Comparison of ENCODE assay signal across 1 cellular context in genomic region chr12:104600790-104601739, GRCh38.
TF ChIP-seq lines count a peak whose summit lies in the region.

No MANE protein-coding gene starts in this region.

TF ChIP-seq in K562, 482 proteins besides CTCF, POLR2A, EP300 and RAD21 (continues in another document):
- no peak for TF ChIP-seq POLR2G (IDR thresholded peaks at IDR 0.05; ENCODE audit: low read depth, low read length)
- no peak for TF ChIP-seq ZNF717 (CRISPR knock-in tag; IDR thresholded peaks at IDR 0.05)
- peak; percentile 49 for TF ChIP-seq PCBP2 (IDR thresholded peaks at IDR 0.05; ENCODE audit: low read depth, low read length, poor library complexity, severe bottlenecking)
- TF ChIP-seq HOXB6 (CRISPR knock-in tag; IDR thresholded peaks at IDR 0.05; ENCODE audit: borderline replicate concordance) = no peak
- TF ChIP-seq ATF7 (IDR thresholded peaks at IDR 0.05) = no peak
- no peak; the same call in 1 of the 2 replicates for TF ChIP-seq NFIC (IDR thresholded peaks at IDR 0.05)
- peak; percentile 20; the same call in 1 of the 2 replicates for TF ChIP-seq PTTG1 (tag; IDR thresholded peaks at IDR 0.05; ENCODE audit: low read depth)
- no peak for TF ChIP-seq RBM25 (IDR thresholded peaks at IDR 0.05; ENCODE audit: low read depth, low read length, severe bottlenecking)
- no peak for TF ChIP-seq C11orf30 (IDR thresholded peaks at IDR 0.05; ENCODE audit: low read depth)
- no peak for TF ChIP-seq POLR3A (IDR thresholded peaks at IDR 0.05; ENCODE audit: borderline replicate concordance, extremely low read depth, insufficient read depth, insufficient read length)
- peak; percentile 76 to 90; a peak in 3 of 4 replicates for TF ChIP-seq MLLT1 (IDR thresholded peaks at IDR 0.05)
- TF ChIP-seq, protein P1, sequence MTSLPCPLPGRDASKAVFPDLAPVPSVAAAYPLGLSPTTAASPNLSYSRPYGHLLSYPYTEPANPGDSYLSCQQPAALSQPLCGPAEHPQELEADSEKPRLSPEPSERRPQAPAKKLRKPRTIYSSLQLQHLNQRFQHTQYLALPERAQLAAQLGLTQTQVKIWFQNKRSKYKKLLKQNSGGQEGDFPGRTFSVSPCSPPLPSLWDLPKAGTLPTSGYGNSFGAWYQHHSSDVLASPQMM (CRISPR knock-in tag; IDR thresholded peaks at IDR 0.05) = no peak
- peak; percentile 25; the same call in 1 of the 2 replicates for TF ChIP-seq ZNF316 (IDR thresholded peaks at IDR 0.05)
- TF ChIP-seq MAFK (IDR thresholded peaks at IDR 0.05; ENCODE audit: low read length) = no peak
- TF ChIP-seq, protein P2, sequence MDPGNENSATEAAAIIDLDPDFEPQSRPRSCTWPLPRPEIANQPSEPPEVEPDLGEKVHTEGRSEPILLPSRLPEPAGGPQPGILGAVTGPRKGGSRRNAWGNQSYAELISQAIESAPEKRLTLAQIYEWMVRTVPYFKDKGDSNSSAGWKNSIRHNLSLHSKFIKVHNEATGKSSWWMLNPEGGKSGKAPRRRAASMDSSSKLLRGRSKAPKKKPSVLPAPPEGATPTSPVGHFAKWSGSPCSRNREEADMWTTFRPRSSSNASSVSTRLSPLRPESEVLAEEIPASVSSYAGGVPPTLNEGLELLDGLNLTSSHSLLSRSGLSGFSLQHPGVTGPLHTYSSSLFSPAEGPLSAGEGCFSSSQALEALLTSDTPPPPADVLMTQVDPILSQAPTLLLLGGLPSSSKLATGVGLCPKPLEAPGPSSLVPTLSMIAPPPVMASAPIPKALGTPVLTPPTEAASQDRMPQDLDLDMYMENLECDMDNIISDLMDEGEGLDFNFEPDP (CRISPR knock-in tag; IDR thresholded peaks at IDR 0.05) = no peak
- peak; percentile 64; the same call in 1 of the 2 replicates for TF ChIP-seq THRAP3 (IDR thresholded peaks at IDR 0.05; ENCODE audit: borderline replicate concordance)
- TF ChIP-seq SMARCA4 (IDR thresholded peaks at IDR 0.05) = peak; percentile 33; the same call in 1 of the 2 replicates
- TF ChIP-seq, protein P3, sequence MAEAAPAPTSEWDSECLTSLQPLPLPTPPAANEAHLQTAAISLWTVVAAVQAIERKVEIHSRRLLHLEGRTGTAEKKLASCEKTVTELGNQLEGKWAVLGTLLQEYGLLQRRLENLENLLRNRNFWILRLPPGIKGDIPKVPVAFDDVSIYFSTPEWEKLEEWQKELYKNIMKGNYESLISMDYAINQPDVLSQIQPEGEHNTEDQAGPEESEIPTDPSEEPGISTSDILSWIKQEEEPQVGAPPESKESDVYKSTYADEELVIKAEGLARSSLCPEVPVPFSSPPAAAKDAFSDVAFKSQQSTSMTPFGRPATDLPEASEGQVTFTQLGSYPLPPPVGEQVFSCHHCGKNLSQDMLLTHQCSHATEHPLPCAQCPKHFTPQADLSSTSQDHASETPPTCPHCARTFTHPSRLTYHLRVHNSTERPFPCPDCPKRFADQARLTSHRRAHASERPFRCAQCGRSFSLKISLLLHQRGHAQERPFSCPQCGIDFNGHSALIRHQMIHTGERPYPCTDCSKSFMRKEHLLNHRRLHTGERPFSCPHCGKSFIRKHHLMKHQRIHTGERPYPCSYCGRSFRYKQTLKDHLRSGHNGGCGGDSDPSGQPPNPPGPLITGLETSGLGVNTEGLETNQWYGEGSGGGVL (CRISPR knock-in tag; IDR thresholded peaks at IDR 0.05) = no peak
- TF ChIP-seq RBBP5 (IDR thresholded peaks at IDR 0.05; ENCODE audit: borderline replicate concordance, insufficient read depth, low read length, poor library complexity, severe bottlenecking) = no peak
- no peak for TF ChIP-seq KDM2B (CRISPR knock-in tag; IDR thresholded peaks at IDR 0.05)
- TF ChIP-seq CXXC5 (CRISPR knock-in tag; IDR thresholded peaks at IDR 0.05) = no peak
- no peak for TF ChIP-seq ZNF785 (CRISPR knock-in tag; IDR thresholded peaks at IDR 0.05)
- TF ChIP-seq, protein P4, sequence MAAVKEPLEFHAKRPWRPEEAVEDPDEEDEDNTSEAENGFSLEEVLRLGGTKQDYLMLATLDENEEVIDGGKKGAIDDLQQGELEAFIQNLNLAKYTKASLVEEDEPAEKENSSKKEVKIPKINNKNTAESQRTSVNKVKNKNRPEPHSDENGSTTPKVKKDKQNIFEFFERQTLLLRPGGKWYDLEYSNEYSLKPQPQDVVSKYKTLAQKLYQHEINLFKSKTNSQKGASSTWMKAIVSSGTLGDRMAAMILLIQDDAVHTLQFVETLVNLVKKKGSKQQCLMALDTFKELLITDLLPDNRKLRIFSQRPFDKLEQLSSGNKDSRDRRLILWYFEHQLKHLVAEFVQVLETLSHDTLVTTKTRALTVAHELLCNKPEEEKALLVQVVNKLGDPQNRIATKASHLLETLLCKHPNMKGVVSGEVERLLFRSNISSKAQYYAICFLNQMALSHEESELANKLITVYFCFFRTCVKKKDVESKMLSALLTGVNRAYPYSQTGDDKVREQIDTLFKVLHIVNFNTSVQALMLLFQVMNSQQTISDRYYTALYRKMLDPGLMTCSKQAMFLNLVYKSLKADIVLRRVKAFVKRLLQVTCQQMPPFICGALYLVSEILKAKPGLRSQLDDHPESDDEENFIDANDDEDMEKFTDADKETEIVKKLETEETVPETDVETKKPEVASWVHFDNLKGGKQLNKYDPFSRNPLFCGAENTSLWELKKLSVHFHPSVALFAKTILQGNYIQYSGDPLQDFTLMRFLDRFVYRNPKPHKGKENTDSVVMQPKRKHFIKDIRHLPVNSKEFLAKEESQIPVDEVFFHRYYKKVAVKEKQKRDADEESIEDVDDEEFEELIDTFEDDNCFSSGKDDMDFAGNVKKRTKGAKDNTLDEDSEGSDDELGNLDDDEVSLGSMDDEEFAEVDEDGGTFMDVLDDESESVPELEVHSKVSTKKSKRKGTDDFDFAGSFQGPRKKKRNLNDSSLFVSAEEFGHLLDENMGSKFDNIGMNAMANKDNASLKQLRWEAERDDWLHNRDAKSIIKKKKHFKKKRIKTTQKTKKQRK (IDR thresholded peaks at IDR 0.05; ENCODE audit: borderline replicate concordance, low read depth, low read length) = no peak
- TF ChIP-seq, protein P5, sequence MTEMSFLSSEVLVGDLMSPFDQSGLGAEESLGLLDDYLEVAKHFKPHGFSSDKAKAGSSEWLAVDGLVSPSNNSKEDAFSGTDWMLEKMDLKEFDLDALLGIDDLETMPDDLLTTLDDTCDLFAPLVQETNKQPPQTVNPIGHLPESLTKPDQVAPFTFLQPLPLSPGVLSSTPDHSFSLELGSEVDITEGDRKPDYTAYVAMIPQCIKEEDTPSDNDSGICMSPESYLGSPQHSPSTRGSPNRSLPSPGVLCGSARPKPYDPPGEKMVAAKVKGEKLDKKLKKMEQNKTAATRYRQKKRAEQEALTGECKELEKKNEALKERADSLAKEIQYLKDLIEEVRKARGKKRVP (CRISPR knock-in tag; IDR thresholded peaks at IDR 0.05) = no peak
- TF ChIP-seq DPF2 (IDR thresholded peaks at IDR 0.05) = peak; percentile 59; the same call in 1 of the 2 replicates
- no peak for TF ChIP-seq NFE2L1 (tag; IDR thresholded peaks at IDR 0.05; ENCODE audit: borderline replicate concordance, low read depth)
- TF ChIP-seq MEIS2 (IDR thresholded peaks at IDR 0.05; ENCODE audit: partially characterized antibody) = no peak
- no peak for TF ChIP-seq GABPA (tag; conservative IDR thresholded peaks at IDR 0.05; ENCODE audit: low read depth)
- no peak for TF ChIP-seq CEBPG (CRISPR knock-in tag; IDR thresholded peaks at IDR 0.05)
- TF ChIP-seq CEBPG (tag; conservative IDR thresholded peaks at IDR 0.05 in 1 of 2, IDR thresholded peaks at IDR 0.05 in 1 of 2) = peak in 1 of 2 experiments; percentile 40; a peak in 2 of 4 replicates
- TF ChIP-seq ZNF407 (IDR thresholded peaks at IDR 0.05; ENCODE audit: low read depth) = peak; percentile 55; the same call in 1 of the 2 replicates
- TF ChIP-seq ETV1 (tag; conservative IDR thresholded peaks at IDR 0.05; ENCODE audit: low read depth) = no peak
- TF ChIP-seq ESRRA (IDR thresholded peaks at IDR 0.05; ENCODE audit: borderline replicate concordance, low read depth) = peak; percentile 67
- no peak for TF ChIP-seq SIRT6 (IDR thresholded peaks at IDR 0.05; ENCODE audit: low read depth, low read length)
- no peak for TF ChIP-seq RBM34 (IDR thresholded peaks at IDR 0.05; ENCODE audit: borderline replicate concordance, insufficient read depth, low read length)
- no peak for TF ChIP-seq HDAC6 (IDR thresholded peaks at IDR 0.05; ENCODE audit: low read depth, low read length)
- peak; percentile 29 for TF ChIP-seq PHF20 (IDR thresholded peaks at IDR 0.05; ENCODE audit: partially characterized antibody)
- peak; percentile 89 for TF ChIP-seq HLTF (IDR thresholded peaks at IDR 0.05)
- TF ChIP-seq ASH1L (IDR thresholded peaks at IDR 0.05; ENCODE audit: borderline replicate concordance, low read depth, partially characterized antibody) = peak; percentile 48
- peak; percentile 97 for TF ChIP-seq ELF4 (CRISPR knock-in tag; IDR thresholded peaks at IDR 0.05)
- no peak for TF ChIP-seq ERF (CRISPR knock-in tag; IDR thresholded peaks at IDR 0.05)
- TF ChIP-seq FOXP4 (CRISPR knock-in tag; IDR thresholded peaks at IDR 0.05; ENCODE audit: borderline replicate concordance) = no peak
- no peak for TF ChIP-seq RNF2 (IDR thresholded peaks at IDR 0.05)
- no peak; the same call in 1 of the 2 replicates for TF ChIP-seq BCOR (IDR thresholded peaks at IDR 0.05)
